19 cellular contexts compared by ENCODE assay signal in the genomic region with DNA sequence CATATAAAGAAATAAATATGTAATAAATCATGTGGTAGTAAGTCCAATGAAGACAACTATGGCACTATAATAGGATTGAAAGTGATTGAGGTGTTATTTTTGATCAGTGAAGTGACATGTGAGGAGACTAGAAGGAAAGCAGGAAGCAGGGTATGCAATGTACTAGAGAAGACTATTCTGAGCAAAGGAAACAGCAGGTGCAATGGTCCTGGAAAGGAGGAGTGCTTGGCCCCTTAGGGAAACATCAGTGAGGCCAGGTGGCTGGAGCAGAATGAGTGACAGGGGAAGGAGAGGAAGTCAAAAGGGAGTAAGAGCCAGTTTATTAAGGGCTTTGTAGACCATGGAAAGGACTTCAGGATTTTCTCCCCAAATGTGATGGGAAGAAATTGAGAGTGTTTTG.
"Had no signal": no experiment of that assay in that cellular context is flagged by ENCODE, and none has a peak within 500 bp of the region (broad histone marks: within the 10 kb centered on the region; RNA-seq: fewer than 3 reads in every experiment).

No MANE protein-coding gene starts in this region.

- H3K36me3 ChIP-seq: heart left ventricle, neutrophil, right lobe of liver, spleen, stomach, thoracic aorta, transverse colon had no signal

- H3K27ac ChIP-seq: heart left ventricle, neutrophil, psoas muscle, right lobe of liver, spleen, stomach, transverse colon had no signal

- H3K4me1 ChIP-seq: heart left ventricle, psoas muscle, spleen had no signal

- H3K9me3 ChIP-seq: neutrophil, right lobe of liver, thoracic aorta, transverse colon had no signal

- H3K4me3 ChIP-seq: heart left ventricle, psoas muscle, right lobe of liver, spleen, stomach, thoracic aorta, transverse colon had no signal

- DNase-seq: effector memory CD4-positive, alpha-beta T cell; heart left ventricle; hippocampal formation; left colon; mesendoderm; naive thymus-derived CD8-positive, alpha-beta T cell; psoas muscle; retina; right lobe of liver; spleen; stimulated activated CD4-positive, alpha-beta T cell treated with anti-CD3 and anti-CD28 coated beads, Interleukin-15, amount 100 ng/mL, for 24 hours; stimulated activated CD4-positive, alpha-beta T cell treated with anti-CD3 and anti-CD28 coated beads, Interleukin-1b, Interleukin-23, amount 100 ng/mL, for 48 hours; stimulated activated naive CD4-positive, alpha-beta T cell; stomach; substantia nigra; transverse colon had no signal

- H3K27me3 ChIP-seq: heart left ventricle, neutrophil, spleen, stomach, transverse colon had no signal

- ATAC-seq: esophagus mucosa; heart left ventricle; left colon; naive thymus-derived CD8-positive, alpha-beta T cell; right lobe of liver had no signal
